Comparison of ENCODE assay signal across 23 cellular contexts in genomic region chr5:95347516-95348140, GRCh38. TPM values are rescaled to one million over a fixed set of nuclear protein-coding genes. Genes with fewer than 3 reads are reported as not detected.
"Had no signal": no experiment of that assay in that cellular context is flagged by ENCODE, and none has a peak within 500 bp of the region (broad histone marks: within the 10 kb centered on the region; RNA-seq: fewer than 3 reads in every experiment).

No MANE protein-coding gene starts in this region.

- H3K27me3 Mint-ChIP-seq: naive B cell; stimulated activated naive B cell treated with anti-CD40 and anti-IgM and Interleukin-4, amounts not matched to agents 10 μg/mL and 1 μg/mL and 100 μg/mL, for 72 hours; stimulated activated naive CD8-positive, alpha-beta T cell treated with anti-CD3 and anti-CD28 coated beads, Interleukin-15, amount 100 ng/mL, for 72 hours had no signal

- H3K36me3 Mint-ChIP-seq: stimulated activated naive B cell treated with anti-CD40 and anti-IgM and Interleukin-4, amounts not matched to agents 10 μg/mL and 1 μg/mL and 100 μg/mL, for 72 hours had no signal

- H3K4me1 Mint-ChIP-seq: naive B cell; stimulated activated naive B cell treated with anti-CD40 and anti-IgM and Interleukin-4, amounts not matched to agents 10 μg/mL and 1 μg/mL and 100 μg/mL, for 72 hours; stimulated activated naive CD8-positive, alpha-beta T cell treated with anti-CD3 and anti-CD28 coated beads, Interleukin-15, amount 100 ng/mL, for 72 hours had no signal

- DNase-seq: effector CD4-positive, alpha-beta T cell; heart left ventricle; hippocampal formation; mesendoderm; naive B cell; posterior cingulate gyrus; sigmoid colon; stimulated activated CD4-positive, alpha-beta T cell treated with anti-CD3 and anti-CD28 coated beads, Interleukin-2, amount 100 ng/mL, for 24 hours; stimulated activated CD4-positive, alpha-beta T cell treated with anti-CD3 and anti-CD28 coated beads, Interleukin-4, amount 100 ng/mL, for 4 hours; stimulated activated naive B cell treated with anti-CD40 and anti-IgM and Interleukin-4, amounts not matched to agents 10 μg/mL and 1 μg/mL and 100 μg/mL, for 72 hours; stimulated activated naive CD8-positive, alpha-beta T cell treated with anti-CD3 and anti-CD28 coated beads, Interleukin-15, amount 100 ng/mL, for 72 hours; testis; upper lobe of right lung had no signal

- H3K36me3 ChIP-seq: heart left ventricle, right atrium auricular region, sigmoid colon, tibial nerve, upper lobe of right lung, vagina had no signal

- H3K9me3 ChIP-seq: right atrium auricular region, sigmoid colon, testis, tibial nerve, upper lobe of right lung, vagina had no signal

- ATAC-seq: heart left ventricle; stimulated activated naive B cell treated with anti-CD40 and anti-IgM and Interleukin-4, amounts not matched to agents 10 μg/mL and 1 μg/mL and 100 μg/mL, for 72 hours; stimulated activated naive CD8-positive, alpha-beta T cell treated with anti-CD3 and anti-CD28 coated beads, Interleukin-15, amount 100 ng/mL, for 72 hours; upper lobe of right lung had no signal

- H3K27me3 ChIP-seq: heart left ventricle, right atrium auricular region, sigmoid colon, testis, tibial nerve, upper lobe of right lung, vagina had no signal

- H3K4me3 ChIP-seq: heart left ventricle, right atrium auricular region, sigmoid colon, skin epidermis, testis, tibial nerve, upper lobe of right lung, vagina had no signal

- H3K4me3 Mint-ChIP-seq: naive B cell; nephron; stimulated activated naive B cell treated with anti-CD40 and anti-IgM and Interleukin-4, amounts not matched to agents 10 μg/mL and 1 μg/mL and 100 μg/mL, for 72 hours; stimulated activated naive CD8-positive, alpha-beta T cell treated with anti-CD3 and anti-CD28 coated beads, Interleukin-15, amount 100 ng/mL, for 72 hours had no signal

- H3K27ac ChIP-seq: heart left ventricle, right atrium auricular region, sigmoid colon, skin epidermis, testis, tibial nerve, upper lobe of right lung, vagina had no signal

- H3K4me1 ChIP-seq: right atrium auricular region, sigmoid colon, testis, tibial nerve, upper lobe of right lung, vagina had no signal

- H3K27ac Mint-ChIP-seq: naive B cell; nephron; stimulated activated naive B cell treated with anti-CD40 and anti-IgM and Interleukin-4, amounts not matched to agents 10 μg/mL and 1 μg/mL and 100 μg/mL, for 72 hours; stimulated activated naive CD8-positive, alpha-beta T cell treated with anti-CD3 and anti-CD28 coated beads, Interleukin-15, amount 100 ng/mL, for 72 hours had no signal

RNA-seq across cellular contexts. Expression of gene FAM81B, which starts 43.5 kb away (rescaled TPM):
- total RNA-seq: dermis microvascular lymphatic vessel endothelial cell, frontal cortex, liver, lung microvascular endothelial cell, sigmoid colon, subcutaneous adipose tissue, tibial nerve, upper lobe of right lung, vagina had no signal
